1 cellular context compared by ENCODE assay signal in genomic region chr6:158559895-158560786, GRCh38.
TF ChIP-seq lines count a peak whose summit lies in the region.

A gene with protein sequence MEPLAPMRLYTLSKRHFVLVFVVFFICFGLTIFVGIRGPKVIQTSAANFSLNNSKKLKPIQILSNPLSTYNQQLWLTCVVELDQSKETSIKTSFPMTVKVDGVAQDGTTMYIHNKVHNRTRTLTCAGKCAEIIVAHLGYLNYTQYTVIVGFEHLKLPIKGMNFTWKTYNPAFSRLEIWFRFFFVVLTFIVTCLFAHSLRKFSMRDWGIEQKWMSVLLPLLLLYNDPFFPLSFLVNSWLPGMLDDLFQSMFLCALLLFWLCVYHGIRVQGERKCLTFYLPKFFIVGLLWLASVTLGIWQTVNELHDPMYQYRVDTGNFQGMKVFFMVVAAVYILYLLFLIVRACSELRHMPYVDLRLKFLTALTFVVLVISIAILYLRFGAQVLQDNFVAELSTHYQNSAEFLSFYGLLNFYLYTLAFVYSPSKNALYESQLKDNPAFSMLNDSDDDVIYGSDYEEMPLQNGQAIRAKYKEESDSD (plus strand): TSS chr6:158560091. CDS start chr6:158560225, 134 bp downstream.

TF ChIP-seq in WTC11, 78 proteins besides CTCF, POLR2A, EP300 and RAD21 (continued from another document):
- TF ChIP-seq ZNF671 (CRISPR knock-in tag; IDR thresholded peaks at IDR 0.05) (peak; percentile 33; the same call in 1 of the 2 replicates), GTF2I (CRISPR knock-in tag; conservative IDR thresholded peaks at IDR 0.05) (no peak), SP1 (CRISPR knock-in tag; conservative IDR thresholded peaks at IDR 0.05) (peak; percentile 73), MYBL2 (CRISPR knock-in tag; IDR thresholded peaks at IDR 0.05) (no peak; the same call in 1 of the 2 replicates), TEAD1 (CRISPR knock-in tag; IDR thresholded peaks at IDR 0.05) (peak; percentile 60; the same call in 1 of the 2 replicates), ATF1 (CRISPR knock-in tag; IDR thresholded peaks at IDR 0.05) (peak; percentile 44; the same call in 1 of the 2 replicates), CREM (CRISPR knock-in tag; IDR thresholded peaks at IDR 0.05) (peak; percentile 95)
- TF ChIP-seq, protein P1, sequence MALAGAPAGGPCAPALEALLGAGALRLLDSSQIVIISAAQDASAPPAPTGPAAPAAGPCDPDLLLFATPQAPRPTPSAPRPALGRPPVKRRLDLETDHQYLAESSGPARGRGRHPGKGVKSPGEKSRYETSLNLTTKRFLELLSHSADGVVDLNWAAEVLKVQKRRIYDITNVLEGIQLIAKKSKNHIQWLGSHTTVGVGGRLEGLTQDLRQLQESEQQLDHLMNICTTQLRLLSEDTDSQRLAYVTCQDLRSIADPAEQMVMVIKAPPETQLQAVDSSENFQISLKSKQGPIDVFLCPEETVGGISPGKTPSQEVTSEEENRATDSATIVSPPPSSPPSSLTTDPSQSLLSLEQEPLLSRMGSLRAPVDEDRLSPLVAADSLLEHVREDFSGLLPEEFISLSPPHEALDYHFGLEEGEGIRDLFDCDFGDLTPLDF (CRISPR knock-in tag; IDR thresholded peaks at IDR 0.05): 0 out of 2 replicates have a peak, but pooled peaks have one; percentile 28
- TF ChIP-seq, protein P2, sequence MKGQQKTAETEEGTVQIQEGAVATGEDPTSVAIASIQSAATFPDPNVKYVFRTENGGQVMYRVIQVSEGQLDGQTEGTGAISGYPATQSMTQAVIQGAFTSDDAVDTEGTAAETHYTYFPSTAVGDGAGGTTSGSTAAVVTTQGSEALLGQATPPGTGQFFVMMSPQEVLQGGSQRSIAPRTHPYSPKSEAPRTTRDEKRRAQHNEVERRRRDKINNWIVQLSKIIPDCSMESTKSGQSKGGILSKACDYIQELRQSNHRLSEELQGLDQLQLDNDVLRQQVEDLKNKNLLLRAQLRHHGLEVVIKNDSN (CRISPR knock-in tag; IDR thresholded peaks at IDR 0.05): peak; percentile 94
- TF ChIP-seq, protein P3, sequence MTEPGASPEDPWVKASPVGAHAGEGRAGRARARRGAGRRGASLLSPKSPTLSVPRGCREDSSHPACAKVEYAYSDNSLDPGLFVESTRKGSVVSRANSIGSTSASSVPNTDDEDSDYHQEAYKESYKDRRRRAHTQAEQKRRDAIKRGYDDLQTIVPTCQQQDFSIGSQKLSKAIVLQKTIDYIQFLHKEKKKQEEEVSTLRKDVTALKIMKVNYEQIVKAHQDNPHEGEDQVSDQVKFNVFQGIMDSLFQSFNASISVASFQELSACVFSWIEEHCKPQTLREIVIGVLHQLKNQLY (CRISPR knock-in tag; IDR thresholded peaks at IDR 0.05): peak; percentile 59; the same call in 1 of the 2 replicates
- TF ChIP-seq, protein P4, sequence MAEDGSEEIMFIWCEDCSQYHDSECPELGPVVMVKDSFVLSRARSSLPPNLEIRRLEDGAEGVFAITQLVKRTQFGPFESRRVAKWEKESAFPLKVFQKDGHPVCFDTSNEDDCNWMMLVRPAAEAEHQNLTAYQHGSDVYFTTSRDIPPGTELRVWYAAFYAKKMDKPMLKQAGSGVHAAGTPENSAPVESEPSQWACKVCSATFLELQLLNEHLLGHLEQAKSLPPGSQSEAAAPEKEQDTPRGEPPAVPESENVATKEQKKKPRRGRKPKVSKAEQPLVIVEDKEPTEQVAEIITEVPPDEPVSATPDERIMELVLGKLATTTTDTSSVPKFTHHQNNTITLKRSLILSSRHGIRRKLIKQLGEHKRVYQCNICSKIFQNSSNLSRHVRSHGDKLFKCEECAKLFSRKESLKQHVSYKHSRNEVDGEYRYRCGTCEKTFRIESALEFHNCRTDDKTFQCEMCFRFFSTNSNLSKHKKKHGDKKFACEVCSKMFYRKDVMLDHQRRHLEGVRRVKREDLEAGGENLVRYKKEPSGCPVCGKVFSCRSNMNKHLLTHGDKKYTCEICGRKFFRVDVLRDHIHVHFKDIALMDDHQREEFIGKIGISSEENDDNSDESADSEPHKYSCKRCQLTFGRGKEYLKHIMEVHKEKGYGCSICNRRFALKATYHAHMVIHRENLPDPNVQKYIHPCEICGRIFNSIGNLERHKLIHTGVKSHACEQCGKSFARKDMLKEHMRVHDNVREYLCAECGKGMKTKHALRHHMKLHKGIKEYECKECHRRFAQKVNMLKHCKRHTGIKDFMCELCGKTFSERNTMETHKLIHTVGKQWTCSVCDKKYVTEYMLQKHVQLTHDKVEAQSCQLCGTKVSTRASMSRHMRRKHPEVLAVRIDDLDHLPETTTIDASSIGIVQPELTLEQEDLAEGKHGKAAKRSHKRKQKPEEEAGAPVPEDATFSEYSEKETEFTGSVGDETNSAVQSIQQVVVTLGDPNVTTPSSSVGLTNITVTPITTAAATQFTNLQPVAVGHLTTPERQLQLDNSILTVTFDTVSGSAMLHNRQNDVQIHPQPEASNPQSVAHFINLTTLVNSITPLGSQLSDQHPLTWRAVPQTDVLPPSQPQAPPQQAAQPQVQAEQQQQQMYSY (CRISPR knock-in tag; IDR thresholded peaks at IDR 0.05): no peak
- TF ChIP-seq, protein P5, sequence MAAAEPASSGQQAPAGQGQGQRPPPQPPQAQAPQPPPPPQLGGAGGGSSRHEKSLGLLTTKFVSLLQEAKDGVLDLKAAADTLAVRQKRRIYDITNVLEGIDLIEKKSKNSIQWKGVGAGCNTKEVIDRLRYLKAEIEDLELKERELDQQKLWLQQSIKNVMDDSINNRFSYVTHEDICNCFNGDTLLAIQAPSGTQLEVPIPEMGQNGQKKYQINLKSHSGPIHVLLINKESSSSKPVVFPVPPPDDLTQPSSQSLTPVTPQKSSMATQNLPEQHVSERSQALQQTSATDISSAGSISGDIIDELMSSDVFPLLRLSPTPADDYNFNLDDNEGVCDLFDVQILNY (CRISPR knock-in tag; IDR thresholded peaks at IDR 0.05): peak; percentile 29; the same call in 1 of the 2 replicates
